Comparison of ENCODE assay signal across 8 cellular contexts in the genomic region with DNA sequence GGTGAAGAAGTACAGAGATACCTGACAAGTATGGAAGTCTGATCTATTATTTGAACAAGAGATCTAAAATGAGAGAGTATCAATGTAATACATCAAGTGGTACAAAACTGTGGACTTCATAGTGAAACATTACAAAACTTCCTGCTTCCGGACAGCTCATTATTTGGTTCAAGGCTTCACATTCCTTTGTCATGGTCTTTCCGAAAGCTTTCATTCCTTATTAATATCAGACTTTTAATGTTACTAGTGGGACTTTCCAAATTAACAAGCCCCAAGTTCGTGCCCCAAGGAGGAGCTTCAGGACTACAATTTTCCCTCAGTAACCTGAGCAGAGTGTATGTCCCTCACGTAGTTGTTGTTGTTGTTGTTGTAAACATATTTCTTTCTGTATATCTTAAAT. TPM values are rescaled to one million over a fixed set of nuclear protein-coding genes. Genes with fewer than 3 reads are reported as not detected.
DNase-seq lines count a peak whose midpoint lies in the region; ATAC-seq and TF ChIP-seq lines count a peak whose summit lies in the region.

No MANE protein-coding gene starts in this region.

- H3K27ac ChIP-seq in OCI-LY7 (ENCODE audit: low read depth, low read length, poor library complexity, severe bottlenecking) (peak overlapping the region; percentile 81), muscle layer of duodenum (ENCODE audit: low read length) (peak overlapping the region; percentile 90)

- in situ Hi-C loops in GM13976 (cut with MboI; ENCODE audit: low sequenced_read_pairs, unreplicated experiment): no loop called here

- ATAC-seq in GM21360 (IDR thresholded peaks at IDR 0.05; ENCODE audit: unreplicated experiment): no peak

- peak; percentile 17 for DNase-seq in GM13976 (ENCODE audit: low spot score)
- DNase-seq in OCI-LY7 (ENCODE audit: low spot score): no peak
- DNase-seq in dedifferentiated amniotic fluid mesenchymal stem cell (ENCODE audit: extremely low spot score): peak; percentile 28
- no peak for DNase-seq in foreskin melanocyte
- DNase-seq in stimulated activated CD8-positive, alpha-beta memory T cell treated with anti-CD3 and anti-CD28 coated beads, Interleukin-4, amount 100 ng/mL, for 48 hours: no peak
- no peak for DNase-seq in germinal center (ENCODE audit: low spot score)

- H3K79me2 ChIP-seq in OCI-LY7 (ENCODE audit: insufficient read depth, low read depth, low read length): peaks cover 60% of the 10 kb centered on the region

- CTCF ChIA-PET in OCI-LY7 (lab: Charles Lee; ENCODE audit: unreplicated experiment): no interaction called here

- BruUV-seq in OCI-LY7 (replicated peaks; lab: Mats Ljungman, UMichigan): no TSS peak

- POLR2A ChIA-PET in OCI-LY7 (lab: Charles Lee): interaction anchor here (0.9 to 1.7 kb wide), 7 partner anchors 9 to 56 kb away, joined by 3 to 8 read pairs (median 3); no protein-coding TSS in a partner anchor

- H3K36me3 ChIP-seq in OCI-LY7 (ENCODE audit: insufficient read depth, low read length) (peaks cover 24% of the 10 kb centered on the region), muscle layer of duodenum (ENCODE audit: control insufficient read depth in 1 of 2, insufficient read depth in 2 of 2, low read length in 2 of 2) (peaks cover 0 to 19% of the 10 kb centered on the region in 2 donors)

- H3K9me2 ChIP-seq in OCI-LY7 (ENCODE audit: insufficient read depth, low read length): no peaks in the 10 kb centered on the region

- H3K4me3 ChIP-seq in OCI-LY7 (ENCODE audit: low read depth, low read length, poor library complexity, severe bottlenecking) (peak overlapping the region; percentile 98), muscle layer of duodenum (ENCODE audit: low read depth in 1 of 2, low read length in 2 of 2) (peak overlapping the region; percentile 82 to 96)

- intact Hi-C loops in OCI-LY7 (cut with micrococcal nuclease; ENCODE audit: unreplicated experiment): loop anchor here (2.0 to 10.0 kb wide), 5 partner anchors 48 to 696 kb away; a partner anchor contains a TSS

- peaks cover 32% of the 10 kb centered on the region for H4K20me1 ChIP-seq in OCI-LY7 (ENCODE audit: insufficient read depth, low read length)

- H3K4me1 ChIP-seq in OCI-LY7 (ENCODE audit: insufficient read depth, low read length, poor library complexity, severe bottlenecking) (peaks cover 64% of the 10 kb centered on the region), muscle layer of duodenum (ENCODE audit: control insufficient read depth in 1 of 2, insufficient read depth in 2 of 2, low read length in 2 of 2) (peaks cover 6 to 35% of the 10 kb centered on the region in 2 donors)

- H3K4me2 ChIP-seq in OCI-LY7 (ENCODE audit: low read length): peak overlapping the region; percentile 78

- TF ChIP-seq CTCF in GM13976 (IDR thresholded peaks at IDR 0.05; ENCODE audit: borderline replicate concordance, control extremely low read depth, extremely low read depth, insufficient read depth, missing control alignments) (no peak), OCI-LY7 (conservative IDR thresholded peaks at IDR 0.05; ENCODE audit: low read length) (no peak)

- H2AFZ ChIP-seq in OCI-LY7 (ENCODE audit: low read length): no peak overlapping the region

- H3K27me3 ChIP-seq in muscle layer of duodenum (ENCODE audit: low read depth, low read length): no peaks in the 10 kb centered on the region

- H3K9me3 ChIP-seq in OCI-LY7 (ENCODE audit: low read length) (no peaks in the 10 kb centered on the region), muscle layer of duodenum (ENCODE audit: control insufficient read depth in 1 of 2, low read length in 2 of 2) (no peaks in the 10 kb centered on the region)

RNA-seq across cellular contexts. Expression of a gene that starts 1.2 kb away (rescaled TPM):
- total RNA-seq in OCI-LY7 (2014; rRNA removed; shearing (Covaris generic)): 38.6 and 45.0 TPM in 2 replicates
- 28.9 and 30.4 TPM in 2 replicates for total RNA-seq in OCI-LY7 (2022)

RNA-seq across cellular contexts. Expression of a gene that starts 36.7 kb away (rescaled TPM):
- not detected in 2 replicates for total RNA-seq in OCI-LY7 (2014; rRNA removed; shearing (Covaris generic))
- not detected in 2 replicates for total RNA-seq in OCI-LY7 (2022)

Comparison
In these comparisons a context has a peak if more than half of its experiments do, and no peak if none do; other contexts are left out.
1. DNase-seq: peak in GM13976 (single experiment) and dedifferentiated amniotic fluid mesenchymal stem cell (single experiment); none in OCI-LY7 (single experiment), foreskin melanocyte (single experiment), stimulated activated CD8-positive, alpha-beta memory T cell treated with anti-CD3 and anti-CD28 coated beads, Interleukin-4, amount 100 ng/mL, for 48 hours (single experiment) and germinal center (single experiment).